Comparison of ENCODE assay signal across 19 cellular contexts in genomic region chr3:156888576-156888975, GRCh38.
DNase-seq lines count a peak whose midpoint lies in the region; ATAC-seq, FAIRE-seq and TF ChIP-seq lines count a peak whose summit lies in the region.
"Had no signal": no experiment of that assay in that cellular context is flagged by ENCODE, and none has a peak within 500 bp of the region (broad histone marks: within the 10 kb centered on the region; RNA-seq: fewer than 3 reads in every experiment).

No MANE protein-coding gene starts in this region.

- no peaks in the 10 kb centered on the region for H3K79me2 ChIP-seq in fibroblast of lung (ENCODE audit: control insufficient read depth, insufficient read depth, low read length)

- H2AFZ ChIP-seq in fibroblast of lung (ENCODE audit: low read length), result peak overlapping the region; percentile 9
- H2AFZ ChIP-seq: PC-9 had no signal

- peaks cover 19% of the 10 kb centered on the region for H3K4me1 Mint-ChIP-seq in brain
- H3K4me1 Mint-ChIP-seq: B cell; CD4-positive, CD25-positive, alpha-beta regulatory T cell had no signal

- no peak for ATAC-seq in GM19395 (IDR thresholded peaks at IDR 0.05; ENCODE audit: unreplicated experiment)
- ATAC-seq in HG02870 (IDR thresholded peaks at IDR 0.05; ENCODE audit: unreplicated experiment), result no peak

- peaks cover 18 to 26% (median 18%) of the 10 kb centered on the region in 5 experiments for H3K9me3 Mint-ChIP-seq in brain

- H3K9ac ChIP-seq in fibroblast of lung (ENCODE audit: insufficient read depth, low read length) (no peak overlapping the region), kidney (ENCODE audit: low read length in 2 of 2) (no peak overlapping the region)

- H3K36me3 ChIP-seq in fibroblast of lung (ENCODE audit: control insufficient read depth, insufficient read depth, low read length) (no peaks in the 10 kb centered on the region), kidney (ENCODE audit: control insufficient read depth in 1 of 2, insufficient read depth in 2 of 2, low read length in 2 of 2) (no peaks in the 10 kb centered on the region)

- H3K4me2 ChIP-seq in fibroblast of lung (ENCODE audit: extremely low read depth, insufficient read depth, low read length), result no peak overlapping the region
- H3K4me2 ChIP-seq: PC-9 had no signal

- no peaks in the 10 kb centered on the region for H3K27me3 ChIP-seq in fibroblast of lung (ENCODE audit: control insufficient read depth, insufficient read depth, low read length)

- H3K4me3 Mint-ChIP-seq in brain, result peak overlapping the region in 1 of 5 experiments; percentile 54
- H3K4me3 Mint-ChIP-seq: B cell; CD4-positive, CD25-positive, alpha-beta regulatory T cell; HFFc6 had no signal

- peak overlapping the region in 3 of 5 experiments; percentile 62 to 96 (median 74) for H3K27ac Mint-ChIP-seq in brain
- H3K27ac Mint-ChIP-seq: B cell; CD4-positive, CD25-positive, alpha-beta regulatory T cell; HFFc6 had no signal

- TF ChIP-seq CTCF in brain (conservative IDR thresholded peaks at IDR 0.05) (no peak), fibroblast of lung (conservative IDR thresholded peaks at IDR 0.05 in 1 of 2, IDR thresholded peaks at IDR 0.05 in 1 of 2; ENCODE audit: low read depth in 1 of 2, low read length in 2 of 2) (no peak), kidney (IDR thresholded peaks at IDR 0.05; ENCODE audit: borderline replicate concordance, extremely low read depth, insufficient read depth) (no peak)

- intact Hi-C loops in kidney (cut with DNase I), result no loop called here

- H3K4me1 ChIP-seq in fibroblast of lung (ENCODE audit: control insufficient read depth, extremely low read depth, insufficient read depth, low read length) (no peaks in the 10 kb centered on the region), kidney (ENCODE audit: control insufficient read depth in 1 of 2, insufficient read depth in 1 of 2, low read depth in 1 of 2, low read length in 2 of 2) (no peaks in the 10 kb centered on the region)

- H3K27ac ChIP-seq in fibroblast of lung (ENCODE audit: insufficient read depth, low read length) (no peak overlapping the region), kidney (ENCODE audit: low read depth in 2 of 2, low read length in 2 of 2) (no peak overlapping the region)
- H3K27ac ChIP-seq: PC-9 had no signal

- H3K27me3 Mint-ChIP-seq in brain, result no peaks in the 10 kb centered on the region
- H3K27me3 Mint-ChIP-seq: B cell had no signal

- H4K20me1 ChIP-seq in fibroblast of lung (ENCODE audit: control insufficient read depth, extremely low read depth, insufficient read depth, low read length), result no peaks in the 10 kb centered on the region

- no peak overlapping the region for H3K4me3 ChIP-seq in fibroblast of lung (replicated peaks in 1 of 4; ENCODE audit: control extremely low read depth in 1 of 4, insufficient read depth in 1 of 4, low read depth in 3 of 4, low read length in 4 of 4)
- H3K4me3 ChIP-seq in kidney (ENCODE audit: low read length in 2 of 2), result no peak overlapping the region
- H3K4me3 ChIP-seq: PC-9 had no signal

- H3K9me3 ChIP-seq in fibroblast of lung (ENCODE audit: control insufficient read depth, insufficient read depth, low read depth, low read length) (no peaks in the 10 kb centered on the region), kidney (ENCODE audit: control insufficient read depth in 1 of 2, low read length in 2 of 2) (no peaks in the 10 kb centered on the region)

- FAIRE-seq in kidney (lab: Jason Lieb, UNC), result no peak
- FAIRE-seq: H54 had no signal

- DNase-seq in fibroblast of lung (ENCODE audit: low read depth in 2 of 2), result no peak
- DNase-seq in midbrain (lab: John Stamatoyannopoulos, UW), result peak; percentile 8
- DNase-seq in kidney, result no peak
- no peak for DNase-seq in T-helper 1 cell
- DNase-seq: Calu3; CD4-positive, CD25-positive, alpha-beta regulatory T cell; DMS53; HFFc6; KG1; NCI-H1048; NCI-H146; NCI-H2081; NCI-H510A; PC-9 had no signal

- H3K36me3 Mint-ChIP-seq in brain, result peaks cover 3% of the 10 kb centered on the region
- H3K36me3 Mint-ChIP-seq: CD4-positive, CD25-positive, alpha-beta regulatory T cell had no signal
